Comparison of ENCODE assay signal across 31 cellular contexts in the genomic region with DNA sequence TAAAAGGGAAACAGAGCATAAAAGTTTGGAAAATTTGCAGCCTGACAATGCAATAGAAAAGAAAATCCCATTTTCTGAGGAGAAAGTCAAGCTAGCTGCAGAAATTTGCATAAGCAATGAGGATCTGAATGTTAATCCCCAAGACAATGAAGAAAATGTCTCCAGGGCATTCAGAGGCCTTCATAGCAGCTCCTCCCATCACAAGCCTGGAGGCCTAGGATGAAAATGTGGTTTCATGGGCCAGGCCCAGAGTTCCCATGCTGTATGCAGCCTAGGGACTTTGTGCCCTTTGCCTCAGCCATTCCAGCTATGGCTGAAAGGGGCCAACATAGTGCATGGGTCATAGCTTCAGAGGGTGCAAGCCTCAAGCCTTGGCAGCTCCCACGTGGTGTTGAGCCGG. TPM values are rescaled to one million over a fixed set of nuclear protein-coding genes. Genes with fewer than 3 reads are reported as not detected.
A peak's percentile ranks its signal among the peaks of the same experiment; 100 is the strongest.
DNase-seq lines count a peak whose midpoint lies in the region; ATAC-seq, FAIRE-seq and TF ChIP-seq lines count a peak whose summit lies in the region.
"Had no signal": no experiment of that assay in that cellular context is flagged by ENCODE, and none has a peak within 500 bp of the region (broad histone marks: within the 10 kb centered on the region; RNA-seq: fewer than 3 reads in every experiment).

No MANE protein-coding gene starts in this region.

- no peak overlapping the region for H3K27ac ChIP-seq in HepG2 (ENCODE audit: extremely low read length, insufficient read depth, low read length)
- no peak overlapping the region for H3K27ac ChIP-seq in right lobe of liver
- H3K27ac ChIP-seq: 22Rv1, A549, BLaER1 had no signal

- no peaks in the 10 kb centered on the region for H3K79me2 ChIP-seq in HepG2 (ENCODE audit: insufficient read depth, low read length)

- TF ChIP-seq POLR2A in HepG2 (IDR thresholded peaks at IDR 0.05; ENCODE audit: insufficient read depth in 1 of 2, low read depth in 2 of 2, low read length in 2 of 2) (no peak), right lobe of liver (IDR thresholded peaks at IDR 0.05) (no peak)

- CTCF ChIA-PET in HepG2 (lab: Yijun Ruan, JAX; ENCODE audit: low intra/inter-chr PET ratio, low total read pairs), result no interaction called here
- CTCF ChIA-PET in WTC11 (lab: Charles Lee), result interaction anchor here (1.7 kb wide), 1 partner anchor 10 kb away, joined by 6 read pairs; a partner anchor contains a TSS

- H3K27me3 ChIP-seq in HepG2 (ENCODE audit: control insufficient read depth in 1 of 2, insufficient read depth in 2 of 2, low read length in 2 of 2) (no peaks in the 10 kb centered on the region), right lobe of liver (no peaks in the 10 kb centered on the region), HAP-1 (ENCODE audit: low read depth) (no peaks in the 10 kb centered on the region)
- H3K27me3 ChIP-seq: BE2C, BLaER1 had no signal

- intact Hi-C loops in HepG2 (cut with micrococcal nuclease; ENCODE audit: unreplicated experiment), result no loop called here
- intact Hi-C loops in right lobe of liver (cut with DNase I), result no loop called here

- no peak overlapping the region for H3K4me3 Mint-ChIP-seq in WTC11
- H3K4me3 Mint-ChIP-seq: CD14-positive monocyte; CD4-positive, alpha-beta memory T cell; CD4-positive, CD25-positive, alpha-beta regulatory T cell; CD8-positive, alpha-beta memory T cell had no signal

- DNase-seq in HepG2 (ENCODE audit: low spot score) (no peak), right lobe of liver (no peak), HAP-1 (ENCODE audit: low spot score in 2 of 2) (peak; percentile 61 to 65), WTC11 (ENCODE audit: low spot score) (no peak), GOT3 (lab: John Stamatoyannopoulos, UW) (no peak), NCI-H1436 treated with DMSO at 0.1 percent for 48 hours (lab: John Stamatoyannopoulos, UW) (no peak)
- DNase-seq: ACHN; BE2C; C1 segment of cervical spinal cord; CD4-positive, alpha-beta memory T cell; CD4-positive, CD25-positive, alpha-beta regulatory T cell; CD8-positive, alpha-beta memory T cell; COR-L47; DMS 273 treated with DMSO at 0.1 percent for 48 hours; DMS153; DMS53; DMS79; DND-41; EL; GF-D8 had no signal

- 94% methylated on average over 2 of the region's 2 CpGs for whole genome bisulfite sequencing in HepG2 (ENCODE audit: low lambda C conversion rate)
- 60% methylated on average over 1 of the region's 2 CpGs for WGBS in right lobe of liver (ENCODE audit: insufficient coverage, low coverage, low lambda C conversion rate, missing lambda C conversion rate)

- H3K9me3 ChIP-seq in HepG2 (ENCODE audit: low read length) (peaks cover 8% of the 10 kb centered on the region), right lobe of liver (no peaks in the 10 kb centered on the region), HAP-1 (no peaks in the 10 kb centered on the region; the same call in 1 of the 2 replicates)
- H3K9me3 ChIP-seq: A549, BE2C, BLaER1 had no signal

- FAIRE-seq in HepG2 (lab: Jason Lieb, UNC), result no peak
- FAIRE-seq: A549, G401.6, GM12891, GM19239 had no signal

- H3K36me3 Mint-ChIP-seq in WTC11, result no peaks in the 10 kb centered on the region; the same call in 1 of the 2 replicates
- H3K36me3 Mint-ChIP-seq: CD14-positive monocyte; CD4-positive, alpha-beta memory T cell; CD4-positive, CD25-positive, alpha-beta regulatory T cell; CD8-positive, alpha-beta memory T cell had no signal

- no TSS peak for BruUV-seq in HepG2 (replicated peaks; lab: Mats Ljungman, UMichigan)

- no peaks in the 10 kb centered on the region for H3K27me3 Mint-ChIP-seq in WTC11 (ENCODE audit: low read depth)
- H3K27me3 Mint-ChIP-seq: CD4-positive, CD25-positive, alpha-beta regulatory T cell; CD8-positive, alpha-beta memory T cell had no signal

- no peaks in the 10 kb centered on the region for H3K36me3 ChIP-seq in HepG2 (replicated peaks in 1 of 2; ENCODE audit: control insufficient read depth in 1 of 2, insufficient read depth in 2 of 2, low read length in 2 of 2)
- H3K36me3 ChIP-seq in right lobe of liver, result no peaks in the 10 kb centered on the region
- H3K36me3 ChIP-seq in HAP-1 (replicated peaks), result no peaks in the 10 kb centered on the region
- H3K36me3 ChIP-seq: BE2C, BLaER1 had no signal

- H3K4me1 ChIP-seq in HepG2 (ENCODE audit: insufficient read depth, low read length) (peaks cover 75% of the 10 kb centered on the region), right lobe of liver (peaks cover 0 to 6% (median 0%) of the 10 kb centered on the region in 4 donors), HAP-1 (peaks cover 13% of the 10 kb centered on the region)
- H3K4me1 ChIP-seq: A549, BE2C, BLaER1 had no signal

- no peaks in the 10 kb centered on the region for H4K20me1 ChIP-seq in HepG2 (ENCODE audit: insufficient read depth, low read length)
- H4K20me1 ChIP-seq: BLaER1 had no signal

- in situ Hi-C loops in HepG2 (cut with HindIII; ENCODE audit: extremely low pct_ligation_motif_present, low pct_unique_long_range_greater_than_20kb) (no loop called here), HAP-1 (cut with MboI; ENCODE audit: low sequenced_read_pairs) (no loop called here)

- H3K4me3 ChIP-seq in HepG2 (replicated peaks in 1 of 3; ENCODE audit: insufficient read depth in 1 of 3, low read depth in 2 of 3, low read length in 3 of 3) (no peak overlapping the region), right lobe of liver (no peak overlapping the region), HAP-1 (no peak overlapping the region)
- H3K4me3 ChIP-seq: A549, BLaER1 had no signal

- peaks cover 26% of the 10 kb centered on the region for H3K9me3 Mint-ChIP-seq in WTC11
- H3K9me3 Mint-ChIP-seq: CD8-positive, alpha-beta memory T cell had no signal

- H2AFZ ChIP-seq in HepG2 (ENCODE audit: low read length), result no peak overlapping the region

- TF ChIP-seq EP300 in HepG2 (IDR thresholded peaks at IDR 0.05; ENCODE audit: low read depth in 2 of 2, low read length in 2 of 2) (no peak), HepG2 (CRISPR knock-in tag; IDR thresholded peaks at IDR 0.05; ENCODE audit: borderline replicate concordance) (no peak)

- H3K4me2 ChIP-seq in HepG2 (ENCODE audit: low read depth, low read length), result no peak overlapping the region
- H3K4me2 ChIP-seq: A549, BLaER1 had no signal

- ATAC-seq in HepG2 (no peak), right lobe of liver (no peak), WTC11 (peak; percentile 36; the same call in 1 of the 2 replicates), GM19351 (IDR thresholded peaks at IDR 0.05; ENCODE audit: unreplicated experiment) (no peak)
- ATAC-seq: A549 had no signal

- TF ChIP-seq CTCF in HepG2 (CRISPR knock-in tag; IDR thresholded peaks at IDR 0.05), result no peak
- TF ChIP-seq CTCF in right lobe of liver (IDR thresholded peaks at IDR 0.05), result no peak
- no peak for TF ChIP-seq CTCF in WTC11 (IDR thresholded peaks at IDR 0.05)

- H3K4me1 Mint-ChIP-seq in WTC11, result peaks cover 8% of the 10 kb centered on the region
- H3K4me1 Mint-ChIP-seq: CD14-positive monocyte; CD4-positive, alpha-beta memory T cell; CD4-positive, CD25-positive, alpha-beta regulatory T cell; CD8-positive, alpha-beta memory T cell had no signal

- no peak overlapping the region for H3K9ac ChIP-seq in HepG2 (ENCODE audit: insufficient read depth, low read depth, low read length)
- H3K9ac ChIP-seq: BLaER1 had no signal

- POLR2A ChIA-PET in HepG2 (lab: Yijun Ruan, JAX), result interaction anchor here (0.8 to 5.7 kb wide), 2 partner anchors 16 to 26 kb away, joined by 3 to 198 read pairs; no protein-coding TSS in a partner anchor
- POLR2A ChIA-PET in WTC11 (lab: Charles Lee), result no interaction called here

- no peak overlapping the region for H3K27ac Mint-ChIP-seq in WTC11
- H3K27ac Mint-ChIP-seq: CD14-positive monocyte; CD4-positive, alpha-beta memory T cell; CD4-positive, CD25-positive, alpha-beta regulatory T cell; CD8-positive, alpha-beta memory T cell had no signal

- TF ChIP-seq RAD21 in HepG2 (CRISPR knock-in tag; IDR thresholded peaks at IDR 0.05), result no peak

TF ChIP-seq in HepG2, 621 proteins besides CTCF, POLR2A, EP300 and RAD21 (continues in another document):
- TF ChIP-seq ZNF781 (CRISPR knock-in tag; IDR thresholded peaks at IDR 0.05; ENCODE audit: borderline replicate concordance, not compliant biosample characterization), result peak; percentile 36
- TF ChIP-seq ZNF292 (CRISPR knock-in tag; IDR thresholded peaks at IDR 0.05; ENCODE audit: borderline replicate concordance, low read depth), result 0 out of 2 replicates have a peak, but pooled peaks have one; percentile 20
- no peak for TF ChIP-seq ZNF136 (CRISPR knock-in tag; IDR thresholded peaks at IDR 0.05; ENCODE audit: low read depth)

RNA-seq across cellular contexts. Expression of a gene that starts 10.3 kb away (rescaled TPM):
- total RNA-seq in HepG2 (2016; rRNA removed; fragmentation: Illumina TruSeq; extraction: Trizol), result 19.6 and 39.4 TPM in 2 replicates
- 2.4 and 3.5 TPM in 2 replicates for total RNA-seq in HepG2 (2016; cell fraction: cytosol; rRNA removed; fragmentation: Illumina TruSeq; extraction: Trizol; ENCODE audit: low read depth)
- total RNA-seq in HepG2 (2016; cell fraction: insoluble cytoplasmic fraction; rRNA removed; fragmentation: Illumina TruSeq; extraction: Trizol), result 19.3 and 35.5 TPM in 2 replicates
- 5.8 and 8.3 TPM in 2 replicates for total RNA-seq in HepG2 (2016; cell fraction: membrane; rRNA removed; fragmentation: Illumina TruSeq; extraction: Trizol)
- total RNA-seq in HepG2 (2016; cell fraction: nucleus; rRNA removed; fragmentation: Illumina TruSeq; extraction: Trizol), result 141 and 149 TPM in 2 replicates
- 14.9 and 19.9 TPM in 2 replicates for polyA plus RNA-seq in HepG2 (2011; rRNA removed)
- 2.7 and 3.9 TPM in 2 replicates for polyA plus RNA-seq in HepG2 (2011; cell fraction: cytosol; rRNA removed)
- 47.7 and 48.1 TPM in 2 replicates for polyA plus RNA-seq in HepG2 (2011; cell fraction: nucleus; rRNA removed)
- 15.2 and 31.7 TPM in 2 replicates for polyA plus RNA-seq in HepG2 (2012)
- 0.17 and 0.38 TPM in 2 replicates for polyA plus RNA-seq in HepG2 (2016; cell fraction: cytosol; fragmentation: Illumina TruSeq; extraction: Trizol; ENCODE audit: low read depth)
- polyA plus RNA-seq in HepG2 (2016; cell fraction: insoluble cytoplasmic fraction; fragmentation: Illumina TruSeq; extraction: Trizol; ENCODE audit: low read depth), result 6.1 and 6.6 TPM in 2 replicates
- 0.72 and 1.3 TPM in 2 replicates for polyA plus RNA-seq in HepG2 (2016; cell fraction: membrane; fragmentation: Illumina TruSeq; extraction: Trizol; ENCODE audit: low read depth)
- polyA plus RNA-seq in HepG2 (2016; cell fraction: nucleus; fragmentation: Illumina TruSeq; extraction: Trizol; ENCODE audit: insufficient read depth, low read depth), result 138 and 145 TPM in 2 replicates
- polyA minus RNA-seq in HepG2 (2011; rRNA and poly(A)+ RNA removed; ENCODE audit: low replicate concordance), result 0.14 and 28.2 TPM in 2 replicates
- polyA minus RNA-seq in HepG2 (2011; cell fraction: cytosol; rRNA and poly(A)+ RNA removed), result 7.8 and 8.3 TPM in 2 replicates
- polyA minus RNA-seq in HepG2 (2011; cell fraction: nucleus; rRNA and poly(A)+ RNA removed), result 174 and 195 TPM in 2 replicates
- not detected for total RNA-seq in right lobe of liver
- 0.62 to 1.6 TPM (median 1.0 TPM) in 3 replicates for total RNA-seq in WTC11 (2021)
- total RNA-seq: A172; CD4-positive, alpha-beta memory T cell; CD4-positive, CD25-positive, alpha-beta regulatory T cell; CD8-positive, alpha-beta memory T cell; Daoy had no signal
- polyA plus RNA-seq: A549; AG04450; CD14-positive monocyte; CD4-positive, alpha-beta memory T cell; CD4-positive, CD25-positive, alpha-beta regulatory T cell; CD8-positive, alpha-beta memory T cell had no signal

Comparison
In these comparisons a context has a peak if more than half of its experiments do, and no peak if none do; other contexts are left out.
1. DNase-seq: peak in HAP-1 (2 of 2); none in HepG2 (single experiment), right lobe of liver (0 of 3), WTC11 (single experiment), GOT3 (single experiment) and NCI-H1436 treated with DMSO at 0.1 percent for 48 hours (single experiment).